In genomic region chr1:16420719-16421118, GRCh38 we compare ENCODE assay signal across 8 cellular contexts. TPM values are rescaled to one million over a fixed set of nuclear protein-coding genes. Genes with fewer than 3 reads are reported as not detected.
DNase-seq lines count a peak whose midpoint lies in the region; ATAC-seq and TF ChIP-seq lines count a peak whose summit lies in the region.

No MANE protein-coding gene starts in this region.

- H3K27me3 ChIP-seq in left lung, result no peaks in the 10 kb centered on the region

- H3K4me1 ChIP-seq in left lung, result no peaks in the 10 kb centered on the region

- peak overlapping the region in 1 of 2 donors; percentile 22 for H3K4me3 Mint-ChIP-seq in CD14-positive monocyte

- DNase-seq in GM19240 (ENCODE audit: insufficient read length, low spot score), result peak; percentile 67
- peak; percentile 76 to 78 for DNase-seq in activated T-cell treated with anti-CD3 and anti-CD28 coated beads, Interleukin-2, amount 50 U/mL, for 48 hours
- peak; percentile 67 for DNase-seq in stimulated activated CD4-positive, alpha-beta T cell treated with anti-CD3 and anti-CD28 coated beads, Interleukin-2, amount 100 ng/mL, for 24 hours
- no peak for DNase-seq in CD14-positive monocyte (ENCODE audit: low spot score)
- DNase-seq in Right ventricle myocardium superior, result no peak
- DNase-seq in left lung, result no peak

- no peak overlapping the region for H3K27ac ChIP-seq in left lung

- no peaks in the 10 kb centered on the region for H3K36me3 ChIP-seq in left lung

- H3K9me3 ChIP-seq in left lung, result no peaks in the 10 kb centered on the region

- H3K27me3 Mint-ChIP-seq in CD14-positive monocyte (ENCODE audit: low read depth in 3 of 3), result peaks cover 0 to 6% (median 1%) of the 10 kb centered on the region in 3 donors

- peaks cover 10% of the 10 kb centered on the region for H3K4me1 Mint-ChIP-seq in CD14-positive monocyte

- intact Hi-C loops in CD14-positive monocyte (cut with micrococcal nuclease), result no loop called here
- intact Hi-C loops in Right ventricle myocardium superior (cut with DNase I), result no loop called here
- intact Hi-C loops in left lung (cut with DNase I), result no loop called here

- peaks cover 0 to 2% (median 0%) of the 10 kb centered on the region in 7 donors for H3K9me3 Mint-ChIP-seq in CD14-positive monocyte

- no peak for TF ChIP-seq CTCF in CD14-positive monocyte (IDR thresholded peaks at IDR 0.05)
- TF ChIP-seq CTCF in left lung (IDR thresholded peaks at IDR 0.05), result no peak

- no peaks in the 10 kb centered on the region for H3K36me3 Mint-ChIP-seq in CD14-positive monocyte

- ATAC-seq in HG03571 (IDR thresholded peaks at IDR 0.05; ENCODE audit: unreplicated experiment) (peak; percentile 97), GM19035 (IDR thresholded peaks at IDR 0.05; ENCODE audit: unreplicated experiment) (no peak), Right ventricle myocardium superior (ENCODE audit: poor library complexity) (no peak), left lung (no peak)

- H3K27ac Mint-ChIP-seq in CD14-positive monocyte, result no peak overlapping the region

- H3K4me3 ChIP-seq in left lung, result no peak overlapping the region

RNA-seq across cellular contexts. Expression of gene SPATA21, which starts 16.5 kb away (rescaled TPM):
- polyA plus RNA-seq in CD14-positive monocyte, result not detected
- not detected for total RNA-seq in Right ventricle myocardium superior
- not detected for total RNA-seq in left lung

RNA-seq across cellular contexts. Expression of gene NECAP2, which starts 19.8 kb away (rescaled TPM):
- polyA plus RNA-seq in CD14-positive monocyte, result 100 to 1,000 TPM; 183 to 223 TPM
- total RNA-seq in Right ventricle myocardium superior (14.6 TPM), left lung (10 to 100 TPM; 69.5 to 73.5 TPM)

RNA-seq across cellular contexts. Expression of gene SZRD1, which starts 53.7 kb away (rescaled TPM):
- 10 to 100 TPM; 46.4 to 47.2 TPM for polyA plus RNA-seq in CD14-positive monocyte
- total RNA-seq in Right ventricle myocardium superior, result 91.1 TPM
- total RNA-seq in left lung, result 100 to 1,000 TPM; 114 to 134 TPM

Comparison
In these comparisons a context has a peak if more than half of its experiments do, and no peak if none do; other contexts are left out.
1. DNase-seq: peak in GM19240 (single experiment), activated T-cell treated with anti-CD3 and anti-CD28 coated beads, Interleukin-2, amount 50 U/mL, for 48 hours (2 of 2) and stimulated activated CD4-positive, alpha-beta T cell treated with anti-CD3 and anti-CD28 coated beads, Interleukin-2, amount 100 ng/mL, for 24 hours (2 of 2); none in CD14-positive monocyte (single experiment), Right ventricle myocardium superior (single experiment) and left lung (0 of 2).